In the genomic region with DNA sequence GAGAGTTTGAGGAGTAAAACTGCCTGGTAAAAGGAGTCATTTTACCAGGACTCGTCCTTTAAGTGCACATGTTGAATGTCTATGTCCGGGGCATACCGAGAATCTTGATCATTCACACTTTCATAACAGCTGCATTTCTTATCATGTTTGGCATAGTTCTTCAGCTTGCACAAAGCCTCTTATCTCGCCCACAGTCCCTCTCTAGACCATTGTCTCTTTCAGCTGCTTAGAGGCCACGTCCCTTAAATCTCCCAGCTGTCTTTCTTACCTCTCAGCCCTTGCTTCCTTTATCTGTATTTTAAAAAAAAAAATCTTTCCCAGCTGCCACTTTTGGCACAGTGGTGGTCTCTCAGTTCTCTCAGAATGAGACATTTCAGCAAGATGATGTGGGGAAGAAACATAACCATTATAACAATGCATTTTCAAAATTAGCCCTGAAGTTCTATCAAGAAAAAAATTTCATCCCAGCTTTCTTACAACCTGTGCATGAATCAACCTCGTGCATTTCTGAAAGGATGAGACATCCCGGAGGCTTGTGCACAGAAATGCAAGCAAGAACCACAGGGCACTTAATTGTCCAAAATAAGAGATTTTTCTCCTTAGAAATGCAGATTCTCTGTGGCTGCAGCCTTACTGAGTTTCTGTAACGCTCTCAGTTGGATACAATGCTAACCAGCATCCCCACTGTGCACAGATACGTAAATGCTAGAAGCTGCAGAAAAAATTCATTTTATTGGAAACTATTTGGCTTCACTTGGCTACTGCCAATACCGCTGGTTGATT, we compare ENCODE assay signal across 1 cellular context.
TF ChIP-seq lines count a peak whose summit lies in the region.

No MANE protein-coding gene starts in this region.

TF ChIP-seq in IMR-90, 13 proteins besides CTCF, POLR2A, EP300 and RAD21:
- TF ChIP-seq MAFK (IDR thresholded peaks at IDR 0.05; ENCODE audit: low read depth, low read length) (no peak), RFX5 (IDR thresholded peaks at IDR 0.05; ENCODE audit: low read depth, low read length) (no peak), SMC3 (IDR thresholded peaks at IDR 0.05; ENCODE audit: low read depth, low read length) (no peak), CHD1 (IDR thresholded peaks at IDR 0.05; ENCODE audit: low read depth, low read length) (no peak), FOS (IDR thresholded peaks at IDR 0.05; ENCODE audit: low read depth, low read length) (no peak), BHLHE40 (IDR thresholded peaks at IDR 0.05; ENCODE audit: low read depth, low read length) (no peak), RCOR1 (IDR thresholded peaks at IDR 0.05; ENCODE audit: insufficient replicate concordance, low read length) (no peak), NFE2L2 (IDR thresholded peaks at IDR 0.05; ENCODE audit: low read depth, low read length) (no peak), MXI1 (IDR thresholded peaks at IDR 0.05; ENCODE audit: borderline replicate concordance, low read depth, low read length) (no peak), CEBPB (IDR thresholded peaks at IDR 0.05; ENCODE audit: low read depth, low read length) (no peak), MAZ (IDR thresholded peaks at IDR 0.05; ENCODE audit: borderline replicate concordance, low read depth, low read length) (no peak)
- TF ChIP-seq, protein P1, sequence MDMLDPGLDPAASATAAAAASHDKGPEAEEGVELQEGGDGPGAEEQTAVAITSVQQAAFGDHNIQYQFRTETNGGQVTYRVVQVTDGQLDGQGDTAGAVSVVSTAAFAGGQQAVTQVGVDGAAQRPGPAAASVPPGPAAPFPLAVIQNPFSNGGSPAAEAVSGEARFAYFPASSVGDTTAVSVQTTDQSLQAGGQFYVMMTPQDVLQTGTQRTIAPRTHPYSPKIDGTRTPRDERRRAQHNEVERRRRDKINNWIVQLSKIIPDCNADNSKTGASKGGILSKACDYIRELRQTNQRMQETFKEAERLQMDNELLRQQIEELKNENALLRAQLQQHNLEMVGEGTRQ (IDR thresholded peaks at IDR 0.05; ENCODE audit: low read depth, low read length), result no peak
- TF ChIP-seq, protein P2, sequence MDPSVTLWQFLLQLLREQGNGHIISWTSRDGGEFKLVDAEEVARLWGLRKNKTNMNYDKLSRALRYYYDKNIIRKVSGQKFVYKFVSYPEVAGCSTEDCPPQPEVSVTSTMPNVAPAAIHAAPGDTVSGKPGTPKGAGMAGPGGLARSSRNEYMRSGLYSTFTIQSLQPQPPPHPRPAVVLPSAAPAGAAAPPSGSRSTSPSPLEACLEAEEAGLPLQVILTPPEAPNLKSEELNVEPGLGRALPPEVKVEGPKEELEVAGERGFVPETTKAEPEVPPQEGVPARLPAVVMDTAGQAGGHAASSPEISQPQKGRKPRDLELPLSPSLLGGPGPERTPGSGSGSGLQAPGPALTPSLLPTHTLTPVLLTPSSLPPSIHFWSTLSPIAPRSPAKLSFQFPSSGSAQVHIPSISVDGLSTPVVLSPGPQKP (IDR thresholded peaks at IDR 0.05; ENCODE audit: borderline replicate concordance, low read depth, low read length), result no peak
